14 cellular contexts compared by ENCODE assay signal in the genomic region with DNA sequence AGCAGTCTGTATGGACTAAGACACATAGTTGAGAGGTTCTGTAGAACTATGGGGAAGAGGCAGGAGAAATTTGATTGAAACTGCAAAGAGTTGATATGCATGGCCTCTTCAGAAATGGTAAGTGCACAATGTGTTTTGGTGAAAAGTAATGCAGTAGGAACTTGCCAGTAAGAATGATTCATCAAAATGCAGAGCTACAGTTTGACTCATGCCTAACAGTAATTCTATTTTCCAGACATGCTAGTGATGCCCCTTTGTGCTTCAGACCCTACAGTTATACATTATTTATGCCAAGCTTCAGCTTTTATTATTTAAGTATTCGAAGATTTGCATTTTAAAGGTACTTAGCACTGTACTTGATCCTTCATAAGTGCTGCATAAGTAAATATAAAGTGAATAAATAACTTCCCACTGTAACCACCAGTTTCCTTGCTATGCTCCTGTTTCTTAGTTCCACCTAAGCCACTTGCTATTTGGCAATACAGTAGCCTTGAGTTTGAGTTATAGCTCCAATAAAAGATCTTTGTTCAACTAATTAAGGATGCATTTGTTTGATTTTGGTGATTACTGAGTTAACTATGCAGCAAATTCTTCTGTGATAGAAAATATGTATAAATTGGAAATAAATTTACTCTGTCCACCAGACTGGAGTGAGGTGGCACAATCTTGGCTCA. TPM values are rescaled to one million over a fixed set of nuclear protein-coding genes. Genes with fewer than 3 reads are reported as not detected.
DNase-seq lines count a peak whose midpoint lies in the region; ATAC-seq and TF ChIP-seq lines count a peak whose summit lies in the region.
"Had no signal": no experiment of that assay in that cellular context is flagged by ENCODE, and none has a peak within 500 bp of the region (broad histone marks: within the 10 kb centered on the region; RNA-seq: fewer than 3 reads in every experiment).

No MANE protein-coding gene starts in this region.

- CTCF ChIA-PET in A673 (lab: Charles Lee) = no interaction called here

- H3K27ac ChIP-seq in A673 (ENCODE audit: low read depth, low read length, poor library complexity, severe bottlenecking) (no peak overlapping the region), foreskin keratinocyte (no peak overlapping the region)
- H3K27ac ChIP-seq: parathyroid adenoma had no signal

- H3K4me3 Mint-ChIP-seq in activated T-helper 17 cell treated with anti-CD3 and anti-CD28 coated beads, Interleukin-2, amount 50 U/mL, for 72 hours = no peak overlapping the region
- H3K4me3 Mint-ChIP-seq: CD8-positive, alpha-beta memory T cell; T-cell had no signal

- no peaks in the 10 kb centered on the region for H3K36me3 ChIP-seq in A673 (ENCODE audit: insufficient read depth, low read length, poor library complexity, severe bottlenecking)

- H3K4me3 ChIP-seq in A673 (ENCODE audit: low read depth, low read length, poor library complexity, severe bottlenecking) = no peak overlapping the region

- POLR2A ChIA-PET in A673 (lab: Charles Lee; ENCODE audit: low non-redundant PET) = no interaction called here

- no peaks in the 10 kb centered on the region for H3K36me3 Mint-ChIP-seq in activated T-helper 17 cell treated with anti-CD3 and anti-CD28 coated beads, Interleukin-2, amount 50 U/mL, for 72 hours (ENCODE audit: low read depth)
- H3K36me3 Mint-ChIP-seq: CD8-positive, alpha-beta memory T cell; T-cell had no signal

- intact Hi-C loops in A673 (cut with micrococcal nuclease; ENCODE audit: unreplicated experiment) = no loop called here

- DNase-seq in A673 (ENCODE audit: low spot score) (peak; percentile 27), GM04504 (ENCODE audit: low read depth) (peak; percentile 46), foreskin keratinocyte (peak; percentile 32 to 67), NCI-H526 treated with DMSO at 0.1 percent for 48 hours (lab: John Stamatoyannopoulos, UW) (no peak), NCI-H524 treated with DMSO at 0.1 percent for 48 hours (lab: John Stamatoyannopoulos, UW) (no peak)
- no peak for DNase-seq in stimulated activated CD4-positive, alpha-beta T cell treated with anti-CD3 and anti-CD28 coated beads, Interleukin-4, amount 100 ng/mL, for 24 hours
- DNase-seq: CD8-positive, alpha-beta memory T cell; MM.1S; NCI-H82; stimulated activated CD4-positive, alpha-beta T cell treated with anti-CD3 and anti-CD28 coated beads, Interleukin-4, amount 100 ng/mL, for 1 hour; T-cell had no signal

- BruUV-seq in A673 (replicated peaks; lab: Mats Ljungman, UMichigan) = no TSS peak

- H3K4me1 Mint-ChIP-seq in activated T-helper 17 cell treated with anti-CD3 and anti-CD28 coated beads, Interleukin-2, amount 50 U/mL, for 72 hours = no peaks in the 10 kb centered on the region
- H3K4me1 Mint-ChIP-seq: CD8-positive, alpha-beta memory T cell; T-cell had no signal

- H3K9me3 Mint-ChIP-seq in activated T-helper 17 cell treated with anti-CD3 and anti-CD28 coated beads, Interleukin-2, amount 50 U/mL, for 72 hours = no peaks in the 10 kb centered on the region
- H3K9me3 Mint-ChIP-seq: CD8-positive, alpha-beta memory T cell; T-cell had no signal

- H3K4me1 ChIP-seq in A673 (ENCODE audit: insufficient read depth, low read length, poor library complexity, severe bottlenecking) (peaks cover 5% of the 10 kb centered on the region), foreskin keratinocyte (peaks cover 9% of the 10 kb centered on the region)
- H3K4me1 ChIP-seq: parathyroid adenoma had no signal

- peaks cover 10% of the 10 kb centered on the region for H3K27me3 Mint-ChIP-seq in activated T-helper 17 cell treated with anti-CD3 and anti-CD28 coated beads, Interleukin-2, amount 50 U/mL, for 72 hours

- no peaks in the 10 kb centered on the region for H3K27me3 ChIP-seq in A673 (replicated peaks; ENCODE audit: insufficient read depth, low read depth, low read length, poor library complexity)
- H3K27me3 ChIP-seq in foreskin keratinocyte = no peaks in the 10 kb centered on the region

- no peaks in the 10 kb centered on the region for H3K9me3 ChIP-seq in A673 (ENCODE audit: low read depth, low read length, poor library complexity, severe bottlenecking)

- no peak overlapping the region for H3K27ac Mint-ChIP-seq in activated T-helper 17 cell treated with anti-CD3 and anti-CD28 coated beads, Interleukin-2, amount 50 U/mL, for 72 hours
- H3K27ac Mint-ChIP-seq: CD8-positive, alpha-beta memory T cell; T-cell had no signal

- TF ChIP-seq CTCF in A673 (conservative IDR thresholded peaks at IDR 0.05; ENCODE audit: low read depth, low read length) (no peak), foreskin keratinocyte (conservative IDR thresholded peaks at IDR 0.05) (peak; percentile 6)

- ATAC-seq in activated T-helper 17 cell treated with anti-CD3 and anti-CD28 coated beads, Interleukin-2, amount 50 U/mL, for 72 hours (replicated peaks) = peak; percentile 48
- ATAC-seq in foreskin keratinocyte (peak; percentile 81), HG02623 (IDR thresholded peaks at IDR 0.05; ENCODE audit: unreplicated experiment) (no peak)
- ATAC-seq: T-cell had no signal

RNA-seq across cellular contexts. Expression of a gene that starts 3.6 kb away (rescaled TPM):
- total RNA-seq in A673 (2021) (not detected in 2 replicates), foreskin keratinocyte (not detected in 2 replicates)
- not detected for total RNA-seq in activated T-helper 17 cell treated with anti-CD3 and anti-CD28 coated beads, Interleukin-2, amount 50 U/mL, for 72 hours
- polyA plus RNA-seq in foreskin keratinocyte = not detected in 2 replicates
- total RNA-seq: CD8-positive, alpha-beta memory T cell; T-cell had no signal
- polyA plus RNA-seq: CD8-positive, alpha-beta memory T cell had no signal

RNA-seq across cellular contexts. Expression of a gene that starts 38.7 kb away (rescaled TPM):
- total RNA-seq in A673 (2021) (not detected in 2 replicates), foreskin keratinocyte (not detected in 2 replicates)
- total RNA-seq in activated T-helper 17 cell treated with anti-CD3 and anti-CD28 coated beads, Interleukin-2, amount 50 U/mL, for 72 hours = under 1 TPM in 1 of 2 donors, not detected in 1; 0.08 TPM
- polyA plus RNA-seq in foreskin keratinocyte = not detected in 2 replicates
- total RNA-seq: CD8-positive, alpha-beta memory T cell; T-cell had no signal
- polyA plus RNA-seq: CD8-positive, alpha-beta memory T cell had no signal

Comparison
In these comparisons a context has a peak if more than half of its experiments do, and no peak if none do; other contexts are left out.
1. DNase-seq: peak in A673 (single experiment), GM04504 (single experiment) and foreskin keratinocyte (2 of 2); none in stimulated activated CD4-positive, alpha-beta T cell treated with anti-CD3 and anti-CD28 coated beads, Interleukin-4, amount 100 ng/mL, for 24 hours (single experiment), NCI-H526 treated with DMSO at 0.1 percent for 48 hours (single experiment) and NCI-H524 treated with DMSO at 0.1 percent for 48 hours (single experiment).